Comparison of ENCODE assay signal across 18 cellular contexts in the genomic region with DNA sequence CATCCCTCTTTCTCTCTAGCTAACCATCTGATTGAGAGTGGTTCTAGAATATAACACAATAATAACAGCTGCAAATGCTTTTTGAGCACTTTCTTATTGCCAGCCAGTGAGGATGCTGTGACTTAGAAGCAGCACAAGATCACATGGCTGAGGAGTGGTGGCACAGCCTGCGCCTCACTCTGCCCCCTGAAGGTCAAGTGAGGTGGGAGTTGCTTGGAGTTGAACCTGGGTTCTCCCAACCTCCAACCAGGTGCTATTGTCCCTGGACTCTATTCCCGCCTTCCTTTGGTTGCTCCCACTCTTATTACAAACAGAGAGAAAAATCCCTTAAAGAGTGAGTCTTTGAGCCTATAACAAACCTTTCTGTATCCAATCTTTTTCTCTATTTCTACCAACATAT.
"Had no signal": no experiment of that assay in that cellular context is flagged by ENCODE, and none has a peak within 500 bp of the region (broad histone marks: within the 10 kb centered on the region; RNA-seq: fewer than 3 reads in every experiment).

No MANE protein-coding gene starts in this region.

- H3K36me3 ChIP-seq: left ventricle myocardium inferior, right atrium auricular region, transverse colon, uterus had no signal

- H3K4me3 ChIP-seq: dorsolateral prefrontal cortex, hepatocyte, left ventricle myocardium inferior, right atrium auricular region, transverse colon, uterus had no signal

- DNase-seq: activated CD4-positive, alpha-beta T cell treated with anti-CD3 and anti-CD28 coated beads for 48 hours; activated CD4-positive, CD25-positive, alpha-beta regulatory T cell; activated CD8-positive, alpha-beta T cell treated with anti-CD3 and anti-CD28 coated beads for 36 hours; activated naive CD4-positive, alpha-beta T cell treated with anti-CD3 and anti-CD28 coated beads for 36 hours; activated T-cell treated with anti-CD3 and anti-CD28 coated beads, Interleukin-2, amount 50 U/mL, for 1 hour; anterior cingulate cortex; caudate nucleus; dorsolateral prefrontal cortex; foreskin keratinocyte; kidney glomerular epithelial cell; left ventricle myocardium inferior; mammary epithelial cell; stimulated activated CD4-positive, alpha-beta T cell treated with anti-CD3 and anti-CD28 coated beads, Interleukin-2, amount 100 ng/mL, for 24 hours; stimulated activated naive CD8-positive, alpha-beta T cell treated with anti-CD3 and anti-CD28 coated beads, Interleukin-15, Interleukin-2, amounts not matched to agents 100 U/mL and 50 U/mL, for 24 hours; transverse colon; uterus had no signal

- H3K27ac ChIP-seq: dorsolateral prefrontal cortex, foreskin keratinocyte, hepatocyte, left ventricle myocardium inferior, right atrium auricular region, transverse colon, uterus had no signal

- H3K4me1 ChIP-seq: foreskin keratinocyte, left ventricle myocardium inferior, right atrium auricular region, transverse colon, uterus had no signal

- H3K27me3 ChIP-seq: right atrium auricular region, transverse colon, uterus had no signal

- H3K9me3 ChIP-seq: left ventricle myocardium inferior, right atrium auricular region, transverse colon, uterus had no signal
